Comparison of ENCODE assay signal across 24 cellular contexts in the genomic region with DNA sequence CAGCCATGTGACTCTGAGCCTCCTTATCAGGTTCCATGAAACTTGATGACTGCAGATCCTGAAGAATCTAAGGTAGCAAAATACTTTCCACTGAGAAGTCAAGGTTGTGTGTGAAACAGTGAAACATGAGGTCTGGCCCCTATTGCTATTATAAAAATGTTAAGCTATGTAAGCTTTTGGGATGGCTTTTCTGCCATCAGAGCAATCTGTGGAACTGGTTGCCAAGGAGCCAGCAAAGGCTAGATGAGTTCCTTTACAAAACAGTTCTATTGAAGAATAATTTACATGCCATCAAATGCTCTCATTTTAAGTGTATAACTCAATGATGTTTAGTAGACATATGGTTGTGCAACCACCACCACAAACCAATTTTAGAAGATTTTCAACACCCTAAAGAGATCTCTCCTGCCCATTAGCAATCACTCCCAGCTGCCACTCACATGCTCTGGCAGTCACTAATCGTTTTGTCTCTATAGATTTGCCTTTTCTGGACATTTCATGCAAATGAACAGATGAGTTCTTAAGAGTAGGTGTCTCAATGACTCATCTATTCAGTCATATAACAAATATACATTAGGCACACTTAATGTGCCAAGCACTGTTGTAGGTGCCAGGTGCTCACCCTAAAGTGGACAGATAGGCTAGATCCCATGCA. TPM values are rescaled to one million over a fixed set of nuclear protein-coding genes. Genes with fewer than 3 reads are reported as not detected.
DNase-seq lines count a peak whose midpoint lies in the region; ATAC-seq and TF ChIP-seq lines count a peak whose summit lies in the region.
"Had no signal": no experiment of that assay in that cellular context is flagged by ENCODE, and none has a peak within 500 bp of the region (broad histone marks: within the 10 kb centered on the region; RNA-seq: fewer than 3 reads in every experiment).

No MANE protein-coding gene starts in this region.

- peak overlapping the region in 6 of 11 experiments; percentile 6 to 83 (median 50); a peak in 10 of 22 replicates for H3K4me2 ChIP-seq in BLaER1 treated with 17β-estradiol and CSF1 and Interleukin-3, amounts not matched to agents 10 nM and 100 nM

- DNase-seq in NOMO-1 (lab: John Stamatoyannopoulos, UW; ENCODE audit: unreplicated experiment in 2 of 2) (peak; percentile 51 to 74), left kidney (ENCODE audit: low read depth, low spot score) (peak; percentile 8), testis (no peak), SW 1271 (lab: John Stamatoyannopoulos, UW) (no peak), NCI-H1105 treated with DMSO at 0.1 percent for 48 hours (lab: John Stamatoyannopoulos, UW) (no peak)
- DNase-seq: ACHN; activated naive CD4-positive, alpha-beta T cell; activated T-cell treated with anti-CD3 and anti-CD28 coated beads for 4 hours; CD4-positive, alpha-beta memory T cell; DMS79; endodermal cell; GM23248; islet precursor cell; NCI-H1048; NCI-H524 treated with DMSO at 0.1 percent for 48 hours; stimulated activated CD4-positive, alpha-beta T cell treated with anti-CD3 and anti-CD28 coated beads, Interleukin-12 subunit alpha, Interleukin-12 subunit beta, amount 100 ng/mL, for 4 hours had no signal

- TF ChIP-seq CTCF in testis (IDR thresholded peaks at IDR 0.05) = no peak

- H3K9ac ChIP-seq in BLaER1 treated with 17β-estradiol and CSF1 and Interleukin-3, amounts not matched to agents 10 nM and 100 nM = peak overlapping the region in 4 of 11 experiments; percentile 16 to 84 (median 66); a peak in 7 of 22 replicates
- H3K9ac ChIP-seq: GM23248 had no signal

- 70 to 76% methylated on average over 1 of the region's 1 CpG for WGBS in testis, 2 donors

- ATAC-seq in HG02759 (IDR thresholded peaks at IDR 0.05; ENCODE audit: unreplicated experiment) (peak; percentile 16), HG02970 (IDR thresholded peaks at IDR 0.05; ENCODE audit: low FRiP score, unreplicated experiment) (no peak)
- ATAC-seq: SK-N-SH treated with all-trans-retinoic acid at 6 μM for 48 hours had no signal

- H4K20me1 ChIP-seq in BLaER1 treated with 17β-estradiol and CSF1 and Interleukin-3, amounts not matched to agents 10 nM and 100 nM = no peaks in the 10 kb centered on the region

- H3K4me3 ChIP-seq in BLaER1 treated with 17β-estradiol and CSF1 and Interleukin-3, amounts not matched to agents 10 nM and 100 nM = no peak overlapping the region
- H3K4me3 ChIP-seq in testis = no peak overlapping the region
- H3K4me3 ChIP-seq: GM23248 had no signal

- H3K4me1 ChIP-seq in BLaER1 treated with 17β-estradiol and CSF1 and Interleukin-3, amounts not matched to agents 10 nM and 100 nM = peaks cover 0 to 70% (median 8%) of the 10 kb centered on the region in 10 experiments; a peak in 10 of 20 replicates
- peaks cover 10% of the 10 kb centered on the region for H3K4me1 ChIP-seq in testis

- H3K27ac ChIP-seq in BLaER1 treated with 17β-estradiol and CSF1 and Interleukin-3, amounts not matched to agents 10 nM and 100 nM = peak overlapping the region in 6 of 11 experiments; percentile 43 to 96 (median 78); a peak in 13 of 22 replicates
- H3K27ac ChIP-seq in testis = no peak overlapping the region
- H3K27ac ChIP-seq: GM23248 had no signal

- no peaks in the 10 kb centered on the region for H3K27me3 ChIP-seq in BLaER1 treated with 17β-estradiol and CSF1 and Interleukin-3, amounts not matched to agents 10 nM and 100 nM
- no peaks in the 10 kb centered on the region for H3K27me3 ChIP-seq in testis

- TF ChIP-seq POLR2A in testis (IDR thresholded peaks at IDR 0.05) = no peak

- peaks cover 0 to 4% (median 0%) of the 10 kb centered on the region in 11 experiments; a peak in 2 of 22 replicates for H3K9me3 ChIP-seq in BLaER1 treated with 17β-estradiol and CSF1 and Interleukin-3, amounts not matched to agents 10 nM and 100 nM (replicated peaks in 1 of 11)
- no peaks in the 10 kb centered on the region for H3K9me3 ChIP-seq in testis

- intact Hi-C loops in testis (cut with DNase I; ENCODE audit: low total_unique reads) = no loop called here

- H3K36me3 ChIP-seq in BLaER1 treated with 17β-estradiol and CSF1 and Interleukin-3, amounts not matched to agents 10 nM and 100 nM = no peaks in the 10 kb centered on the region
- H3K36me3 ChIP-seq in testis (ENCODE audit: low read depth, missing control alignments) = no peaks in the 10 kb centered on the region

RNA-seq across cellular contexts. Expression of a gene that starts 19.9 kb away (rescaled TPM):
- total RNA-seq in testis = under 1 TPM; 0.63 to 0.93 TPM
- 1.4 TPM for polyA plus RNA-seq in testis (ENCODE audit: insufficient read depth, low read depth, low replicate concordance)
- total RNA-seq: aorta; CD4-positive, alpha-beta memory T cell; endodermal cell; GM23248; pulmonary artery endothelial cell had no signal
- polyA plus RNA-seq: CD4-positive, alpha-beta memory T cell; GM23248; neural cell had no signal

RNA-seq across cellular contexts. Expression of a gene that starts 26.6 kb away (rescaled TPM):
- not detected for total RNA-seq in testis
- 0.83 TPM for polyA plus RNA-seq in testis (ENCODE audit: insufficient read depth, low read depth, low replicate concordance)
- total RNA-seq: aorta; CD4-positive, alpha-beta memory T cell; endodermal cell; GM23248; mesenteric fat pad; pulmonary artery endothelial cell had no signal
- polyA plus RNA-seq: aorta; CD4-positive, alpha-beta memory T cell; GM23248; neural cell had no signal

RNA-seq across cellular contexts. Expression of a gene that starts 38.2 kb away (rescaled TPM):
- total RNA-seq in testis = under 1 TPM; 0.31 to 0.74 TPM
- polyA plus RNA-seq in testis (ENCODE audit: insufficient read depth, low read depth, low replicate concordance) = 2.1 TPM
- total RNA-seq: GM23248, pulmonary artery endothelial cell had no signal
- polyA plus RNA-seq: CD4-positive, alpha-beta memory T cell; GM23248 had no signal

Comparison
In these comparisons a context has a peak if more than half of its experiments do, and no peak if none do; other contexts are left out.
1. H3K27ac ChIP-seq: peak in BLaER1 treated with 17β-estradiol and CSF1 and Interleukin-3, amounts not matched to agents 10 nM and 100 nM (6 of 11); none in testis (0 of 2).
2. DNase-seq: peak in NOMO-1 (2 of 2) and left kidney (single experiment); none in testis (single experiment), SW 1271 (0 of 2) and NCI-H1105 treated with DMSO at 0.1 percent for 48 hours (single experiment).